ENCODE assay signal across 26 cellular contexts in genomic region chr19:38306236-38306635, GRCh38. TPM values are rescaled to one million over a fixed set of nuclear protein-coding genes. Genes with fewer than 3 reads are reported as not detected.
"Had no signal": no experiment of that assay in that cellular context is flagged by ENCODE, and none has a peak within 500 bp of the region (broad histone marks: within the 10 kb centered on the region; RNA-seq: fewer than 3 reads in every experiment).

No MANE protein-coding gene starts in this region.

- H3K27ac ChIP-seq: SJSA1, SK-N-MC had no signal

- H3K9me3 ChIP-seq: MG63, SJSA1 had no signal

- FAIRE-seq: RCC 7860 had no signal

- H3K4me3 ChIP-seq: MG63, SJSA1, SK-N-MC had no signal

- ATAC-seq: PC-3, Right ventricle myocardium inferior had no signal

- DNase-seq: KBM-7; MG63; NCI-H1092; NCI-H1105 treated with DMSO at 0.1 percent for 48 hours; NCI-H1417 treated with DMSO at 0.1 percent for 48 hours; NCI-H146; NCI-H1694 treated with DMSO at 0.1 percent for 48 hours; NCI-H1930; NCI-H2081 treated with DMSO at 0.1 percent for 48 hours; NCI-H2171; NCI-H226; NCI-H446; NCI-H510A; NCI-H524 treated with DMSO at 0.1 percent for 48 hours; NCI-H69; NCI-H774; NK-92 treated with Interleukin-12 subunit alpha and Interleukin-12 subunit beta, amount 100 ng/mL, for 24 hours; PC-3; RPMI8226; SIG-M5 had no signal

- H3K27me3 ChIP-seq: MG63, SJSA1 had no signal

RNA-seq across cellular contexts. Expression of gene C19orf33, which starts 2.2 kb away (rescaled TPM):
- total RNA-seq: LHCN-M2, OCI-LY7, SJSA1 had no signal

RNA-seq across cellular contexts. Expression of gene SPINT2, which starts 41.9 kb away (rescaled TPM):
- total RNA-seq: SJSA1 had no signal
